Comparison of ENCODE assay signal across 27 cellular contexts in the genomic region with DNA sequence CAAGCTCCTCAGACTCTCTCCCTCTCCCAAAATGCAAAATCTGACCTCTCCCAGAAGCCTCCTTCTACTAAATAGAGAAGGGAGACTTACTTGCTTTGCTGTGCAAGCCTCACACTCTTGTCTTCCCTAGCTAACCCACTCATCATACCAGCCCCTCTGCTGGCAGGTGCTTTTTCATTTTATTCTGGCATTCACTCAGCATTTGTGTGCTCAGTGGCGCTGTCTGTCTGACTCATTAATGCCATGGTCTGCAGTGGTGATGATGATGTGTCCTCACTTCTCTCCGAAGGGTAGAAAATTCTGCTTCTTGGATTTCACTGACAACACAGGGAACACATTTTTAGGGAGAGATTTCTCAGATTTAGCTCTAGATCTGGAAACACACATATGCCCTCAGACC. TPM values are rescaled to one million over a fixed set of nuclear protein-coding genes. Genes with fewer than 3 reads are reported as not detected.
A peak's percentile ranks its signal among the peaks of the same experiment; 100 is the strongest.
DNase-seq lines count a peak whose midpoint lies in the region; TF ChIP-seq lines count a peak whose summit lies in the region.
"Had no signal": no experiment of that assay in that cellular context is flagged by ENCODE, and none has a peak within 500 bp of the region (broad histone marks: within the 10 kb centered on the region; RNA-seq: fewer than 3 reads in every experiment).

No MANE protein-coding gene starts in this region.

- no peak overlapping the region for H3K4me3 ChIP-seq in uterus
- H3K4me3 ChIP-seq: hepatocyte, left ventricle myocardium inferior, neural progenitor cell, Peyer's patch, testis had no signal

- H3K27ac ChIP-seq in uterus, result no peak overlapping the region
- H3K27ac ChIP-seq: foreskin keratinocyte, hepatocyte, KMS-11, left ventricle myocardium inferior, neural progenitor cell, Peyer's patch, testis had no signal

- no peaks in the 10 kb centered on the region for H3K27me3 ChIP-seq in uterus
- H3K27me3 ChIP-seq: Peyer's patch, testis had no signal

- intact Hi-C loops in uterus (cut with DNase I; ENCODE audit: low total_unique reads), result no loop called here

- no peaks in the 10 kb centered on the region for H3K9me3 ChIP-seq in uterus
- H3K9me3 ChIP-seq: left ventricle myocardium inferior, Peyer's patch, SK-N-SH, testis had no signal

- H3K36me3 ChIP-seq in uterus, result no peaks in the 10 kb centered on the region
- H3K36me3 ChIP-seq: left ventricle myocardium inferior, neural progenitor cell, Peyer's patch had no signal

- H3K4me1 ChIP-seq in uterus, result no peaks in the 10 kb centered on the region
- H3K4me1 ChIP-seq: left ventricle myocardium inferior, neural progenitor cell, Peyer's patch, testis had no signal

- TF ChIP-seq CTCF in uterus (IDR thresholded peaks at IDR 0.05), result no peak

- DNase-seq in Daoy (ENCODE audit: low read depth) (peak; percentile 19), M059J (ENCODE audit: low read depth) (peak; percentile 36), amniotic epithelial cell (ENCODE audit: low read depth) (peak; percentile 26), myocyte (ENCODE audit: low read depth) (peak; percentile 51), NCI-H510A (lab: John Stamatoyannopoulos, UW) (no peak), SK-N-DZ (ENCODE audit: low spot score) (no peak), uterus (no peak)
- DNase-seq: activated CD4-positive, alpha-beta memory T cell treated with anti-CD3 and anti-CD28 coated beads, Interleukin-2, amount 10 ng/mL, durations not matched to agents 7 days and 5 days; activated gamma-delta T cell; AML-193; amniotic stem cell; CD8-positive, alpha-beta memory T cell; DMS79 treated with DMSO at 0.1 percent for 48 hours; erythroblast; foreskin keratinocyte; left ventricle myocardium inferior; NCI-H1048; NCI-H2029 treated with DMSO at 0.1 percent for 48 hours; NCI-H446 treated with DMSO at 0.1 percent for 48 hours; NK-92 treated with Interleukin-12 subunit alpha and Interleukin-12 subunit beta, amount 100 ng/mL, for 24 hours; SK-N-SH; stimulated activated CD4-positive, alpha-beta T cell treated with anti-CD3 and anti-CD28 coated beads, Interleukin-1b, Interleukin-23, amount 100 ng/mL, for 48 hours; testis had no signal

- no peak for TF ChIP-seq POLR2A in uterus (IDR thresholded peaks at IDR 0.05)

RNA-seq across cellular contexts. Expression of a gene that starts 22.0 kb away (rescaled TPM):
- 4.6 and 8.2 TPM in 2 replicates for total RNA-seq in Daoy (2014; rRNA removed; shearing (Covaris generic))
- total RNA-seq in M059J (2014; rRNA removed; shearing (Covaris generic)), result 6.4 and 11.4 TPM in 2 replicates
- 12.3 and 16.7 TPM in 2 replicates for total RNA-seq in myocyte
- polyA plus RNA-seq in myocyte (2012), result 9.6 TPM
- 8.8 and 9.5 TPM in 2 replicates for polyA plus RNA-seq in SK-N-DZ (2014; cell fraction: cytosol; rRNA removed)
- 5.6 and 6.8 TPM in 2 replicates for polyA plus RNA-seq in SK-N-DZ (2014; cell fraction: nucleus; rRNA removed)
- total RNA-seq in uterus, result 10 to 100 TPM; 12.6 to 26.5 (median 20.7) TPM

Comparison
In these comparisons a context has a peak if more than half of its experiments do, and no peak if none do; other contexts are left out.
1. DNase-seq: peak in Daoy (single experiment), M059J (single experiment), amniotic epithelial cell (single experiment) and myocyte (single experiment); none in NCI-H510A (single experiment), SK-N-DZ (single experiment) and uterus (0 of 2).